In the genomic region with DNA sequence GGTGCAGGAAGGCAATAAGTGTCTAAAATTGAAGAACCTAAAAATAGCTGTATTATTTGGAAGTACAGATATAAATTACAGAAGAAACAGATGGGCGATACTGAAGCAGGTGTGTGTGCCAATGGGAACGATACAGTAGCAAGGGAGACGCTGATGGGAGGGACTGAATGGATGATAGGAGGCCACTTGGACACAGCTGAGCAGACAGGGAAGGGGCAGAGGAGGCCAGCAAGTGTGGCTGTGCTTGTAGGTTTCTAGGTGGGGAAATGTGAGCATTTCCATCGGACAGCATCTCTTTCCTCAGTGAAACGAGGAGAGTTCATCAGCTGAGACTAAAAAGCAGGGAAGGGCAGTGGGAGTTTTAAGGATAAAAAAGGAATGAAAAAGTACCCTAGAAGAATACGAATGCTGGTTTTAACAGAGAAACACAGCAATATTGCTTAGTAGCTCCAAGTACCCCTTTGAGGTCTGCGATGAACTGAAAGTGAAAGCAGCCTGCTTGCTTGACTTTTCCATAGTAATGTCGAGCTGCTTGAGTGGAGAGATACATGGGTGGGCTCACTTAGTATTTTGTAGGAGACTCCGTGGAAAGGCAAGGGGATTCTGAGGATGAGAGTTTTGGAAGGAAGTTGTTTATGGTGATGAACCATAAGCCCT, we compare ENCODE assay signal across 8 cellular contexts.
DNase-seq lines count a peak whose midpoint lies in the region; ATAC-seq and TF ChIP-seq lines count a peak whose summit lies in the region.

No MANE protein-coding gene starts in this region.

- H3K4me3 ChIP-seq in right cardiac atrium (ENCODE audit: low read length) = peak overlapping the region; percentile 41
- peak overlapping the region; percentile 19 to 37 for H3K4me3 ChIP-seq in tibial artery

- H3K27ac ChIP-seq in right cardiac atrium (ENCODE audit: low read length) (no peak overlapping the region), tibial artery (no peak overlapping the region)

- no peaks in the 10 kb centered on the region for H3K4me1 ChIP-seq in right cardiac atrium (ENCODE audit: control insufficient read depth, insufficient read depth, low read length)
- no peaks in the 10 kb centered on the region for H3K4me1 ChIP-seq in tibial artery

- intact Hi-C loops in right cardiac atrium (cut with DNase I) = no loop called here
- intact Hi-C loops in tibial artery (cut with DNase I; ENCODE audit: low total_unique reads) = loop anchor here (10.0 kb wide), 1 partner anchor 1008 kb away; no protein-coding TSS in a partner anchor

- H3K9me3 ChIP-seq in right cardiac atrium (ENCODE audit: control insufficient read depth, low read length) (no peaks in the 10 kb centered on the region), tibial artery (peaks cover 0 to 2% (median 0%) of the 10 kb centered on the region in 3 donors)

- peak; percentile 41 for DNase-seq in activated T-cell treated with anti-CD3 and anti-CD28 coated beads for 4 hours
- no peak for DNase-seq in activated T-cell treated with anti-CD3 and anti-CD28 coated beads, Interleukin-2, amount 50 U/mL, for 1 hour
- DNase-seq in right cardiac atrium = no peak
- no peak for DNase-seq in tibial artery
- DNase-seq in nucleus accumbens (lab: John Stamatoyannopoulos, UW) = no peak

- no peak for TF ChIP-seq CTCF in tibial artery (IDR thresholded peaks at IDR 0.05)

- no peaks in the 10 kb centered on the region for H3K36me3 ChIP-seq in tibial artery

- ATAC-seq in HG03521 (IDR thresholded peaks at IDR 0.05; ENCODE audit: unreplicated experiment) (peak; percentile 35), SK-N-SH treated with all-trans-retinoic acid at 6 μM for 48 hours (peak; percentile 43), right cardiac atrium (peak in 1 of 2 donors; percentile 38), HG02938 (IDR thresholded peaks at IDR 0.05; ENCODE audit: unreplicated experiment) (no peak)

- H3K27me3 ChIP-seq in right cardiac atrium (ENCODE audit: control insufficient read depth, insufficient read depth) = no peaks in the 10 kb centered on the region
- H3K27me3 ChIP-seq in tibial artery = no peaks in the 10 kb centered on the region

- 50% methylated on average over 9 of the region's 9 CpGs for WGBS in right cardiac atrium

TF ChIP-seq in SK-N-SH treated with all-trans-retinoic acid at 6 μM for 48 hours, 23 proteins besides CTCF, POLR2A, EP300 and RAD21:
- TF ChIP-seq ZNF565 (CRISPR knock-in tag; conservative IDR thresholded peaks at IDR 0.05; ENCODE audit: low read depth) = no peak
- TF ChIP-seq SNAI2 (CRISPR knock-in tag; IDR thresholded peaks at IDR 0.05) = no peak
- no peak for TF ChIP-seq OSR1 (CRISPR knock-in tag; IDR thresholded peaks at IDR 0.05)
- TF ChIP-seq ZFP30 (CRISPR knock-in tag; IDR thresholded peaks at IDR 0.05) = no peak
- no peak for TF ChIP-seq ZFP3 (CRISPR knock-in tag; IDR thresholded peaks at IDR 0.05)
- no peak for TF ChIP-seq ZC3H10 (CRISPR knock-in tag; IDR thresholded peaks at IDR 0.05)
- TF ChIP-seq POU6F1 (CRISPR knock-in tag; IDR thresholded peaks at IDR 0.05; ENCODE audit: borderline replicate concordance, low read depth) = no peak
- no peak for TF ChIP-seq ARNTL (CRISPR knock-in tag; IDR thresholded peaks at IDR 0.05; ENCODE audit: borderline replicate concordance, low read depth)
- TF ChIP-seq CSDC2 (CRISPR knock-in tag; IDR thresholded peaks at IDR 0.05) = no peak
- no peak for TF ChIP-seq ESRRG (CRISPR knock-in tag; IDR thresholded peaks at IDR 0.05)
- TF ChIP-seq CREB5 (CRISPR knock-in tag; IDR thresholded peaks at IDR 0.05; ENCODE audit: low read depth) = no peak
- TF ChIP-seq GLIS3 (CRISPR knock-in tag; IDR thresholded peaks at IDR 0.05) = no peak
- no peak for TF ChIP-seq BACH2 (CRISPR knock-in tag; IDR thresholded peaks at IDR 0.05; ENCODE audit: borderline replicate concordance)
- TF ChIP-seq, protein P1, sequence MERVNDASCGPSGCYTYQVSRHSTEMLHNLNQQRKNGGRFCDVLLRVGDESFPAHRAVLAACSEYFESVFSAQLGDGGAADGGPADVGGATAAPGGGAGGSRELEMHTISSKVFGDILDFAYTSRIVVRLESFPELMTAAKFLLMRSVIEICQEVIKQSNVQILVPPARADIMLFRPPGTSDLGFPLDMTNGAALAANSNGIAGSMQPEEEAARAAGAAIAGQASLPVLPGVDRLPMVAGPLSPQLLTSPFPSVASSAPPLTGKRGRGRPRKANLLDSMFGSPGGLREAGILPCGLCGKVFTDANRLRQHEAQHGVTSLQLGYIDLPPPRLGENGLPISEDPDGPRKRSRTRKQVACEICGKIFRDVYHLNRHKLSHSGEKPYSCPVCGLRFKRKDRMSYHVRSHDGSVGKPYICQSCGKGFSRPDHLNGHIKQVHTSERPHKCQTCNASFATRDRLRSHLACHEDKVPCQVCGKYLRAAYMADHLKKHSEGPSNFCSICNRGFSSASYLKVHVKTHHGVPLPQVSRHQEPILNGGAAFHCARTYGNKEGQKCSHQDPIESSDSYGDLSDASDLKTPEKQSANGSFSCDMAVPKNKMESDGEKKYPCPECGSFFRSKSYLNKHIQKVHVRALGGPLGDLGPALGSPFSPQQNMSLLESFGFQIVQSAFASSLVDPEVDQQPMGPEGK (CRISPR knock-in tag; IDR thresholded peaks at IDR 0.05; ENCODE audit: borderline replicate concordance) = no peak
- TF ChIP-seq, protein P2, sequence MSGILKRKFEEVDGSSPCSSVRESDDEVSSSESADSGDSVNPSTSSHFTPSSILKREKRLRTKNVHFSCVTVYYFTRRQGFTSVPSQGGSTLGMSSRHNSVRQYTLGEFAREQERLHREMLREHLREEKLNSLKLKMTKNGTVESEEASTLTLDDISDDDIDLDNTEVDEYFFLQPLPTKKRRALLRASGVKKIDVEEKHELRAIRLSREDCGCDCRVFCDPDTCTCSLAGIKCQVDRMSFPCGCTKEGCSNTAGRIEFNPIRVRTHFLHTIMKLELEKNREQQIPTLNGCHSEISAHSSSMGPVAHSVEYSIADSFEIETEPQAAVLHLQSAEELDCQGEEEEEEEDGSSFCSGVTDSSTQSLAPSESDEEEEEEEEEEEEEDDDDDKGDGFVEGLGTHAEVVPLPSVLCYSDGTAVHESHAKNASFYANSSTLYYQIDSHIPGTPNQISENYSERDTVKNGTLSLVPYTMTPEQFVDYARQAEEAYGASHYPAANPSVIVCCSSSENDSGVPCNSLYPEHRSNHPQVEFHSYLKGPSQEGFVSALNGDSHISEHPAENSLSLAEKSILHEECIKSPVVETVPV (CRISPR knock-in tag; IDR thresholded peaks at IDR 0.05) = no peak
TF ChIP-seq in SK-N-SH treated with all-trans-retinoic acid at 6 μM for 48 hours: peak in this region for 0.
